Comparison of ENCODE assay signal across 8 cellular contexts in genomic region chr19:32581704-32582164, GRCh38. TPM values are rescaled to one million over a fixed set of nuclear protein-coding genes. Genes with fewer than 3 reads are reported as not detected.
A peak's percentile ranks its signal among the peaks of the same experiment; 100 is the strongest.
DNase-seq lines count a peak whose midpoint lies in the region; ATAC-seq and TF ChIP-seq lines count a peak whose summit lies in the region.

No MANE protein-coding gene starts in this region.

- H3K27me3 ChIP-seq in H7 (ENCODE audit: control insufficient read depth, insufficient read depth, low read length) (peaks cover 2% of the 10 kb centered on the region), PC-9 (ENCODE audit: insufficient read depth, low read depth) (no peaks in the 10 kb centered on the region), lower lobe of right lung (ENCODE audit: low read depth) (no peaks in the 10 kb centered on the region), upper lobe of left lung (no peaks in the 10 kb centered on the region)

- peak overlapping the region; percentile 86 for H3K4me2 ChIP-seq in PC-9

- intact Hi-C loops in CD14-positive monocyte (cut with micrococcal nuclease) (loop anchor here (5.0 to 10.0 kb wide), 4 partner anchors 101 to 1229 kb away; partner anchors contain the start of gene DPY19L3 (in 1 of the 2)), PC-9 (cut with micrococcal nuclease; ENCODE audit: unreplicated experiment) (loop anchor here (5.0 kb wide), 1 partner anchor 596 kb away; no protein-coding TSS in a partner anchor), lower lobe of right lung (cut with DNase I) (no loop called here)

- DNase-seq in CD14-positive monocyte (ENCODE audit: low spot score), result no peak
- peak; percentile 63 for DNase-seq in H7
- DNase-seq in PC-9, result no peak
- peak; percentile 15 to 32 for DNase-seq in dermis microvascular lymphatic vessel endothelial cell (ENCODE audit: low read depth in 2 of 2)
- DNase-seq in lower lobe of right lung, result peak; percentile 49
- DNase-seq in upper lobe of left lung, result peak in 1 of 2 donors; percentile 24
- DNase-seq in stimulated activated CD4-positive, alpha-beta T cell treated with anti-CD3 and anti-CD28 coated beads, Interleukin-2, amount 100 ng/mL, for 24 hours, result no peak

- peaks cover 29 to 38% of the 10 kb centered on the region in 2 donors for H3K36me3 Mint-ChIP-seq in CD14-positive monocyte

- peak overlapping the region; percentile 92 for H3K4me3 ChIP-seq in H7 (ENCODE audit: insufficient read depth, low read depth, low read length)
- H3K4me3 ChIP-seq in PC-9, result peak overlapping the region; percentile 73
- peak overlapping the region; percentile 89 for H3K4me3 ChIP-seq in lower lobe of right lung
- peak overlapping the region; percentile 67 to 92 (median 86) for H3K4me3 ChIP-seq in upper lobe of left lung

- peak in 1 of 2 donors; percentile 29 for ATAC-seq in lower lobe of right lung
- peak in 1 of 2 donors; percentile 42 for ATAC-seq in upper lobe of left lung (ENCODE audit: low FRiP score in 2 of 2)
- no peak for ATAC-seq in GM18870 (IDR thresholded peaks at IDR 0.05; ENCODE audit: unreplicated experiment)

- H4K20me1 ChIP-seq in PC-9 (ENCODE audit: insufficient read depth), result no peaks in the 10 kb centered on the region

- no peaks in the 10 kb centered on the region for H3K9me2 ChIP-seq in PC-9 (ENCODE audit: insufficient read depth)

- H3K27ac Mint-ChIP-seq in CD14-positive monocyte, result peak overlapping the region in 6 of 7 donors; percentile 26 to 86 (median 65)

- H3K9me3 Mint-ChIP-seq in CD14-positive monocyte, result peaks cover 0 to 5% (median 0%) of the 10 kb centered on the region in 7 donors

- BruUV-seq in PC-9 (replicated peaks; lab: Mats Ljungman, UMichigan), result no TSS peak

- CTCF ChIA-PET in PC-9 (lab: Charles Lee), result no interaction called here

- POLR2A ChIA-PET in PC-9 (lab: Charles Lee; ENCODE audit: unreplicated experiment), result no interaction called here

- peaks cover 18% of the 10 kb centered on the region for H3K79me2 ChIP-seq in PC-9 (ENCODE audit: low read depth)

- 5% methylated on average over 25 to 26 of the region's 27 CpGs for whole genome bisulfite sequencing in upper lobe of left lung, 2 donors

- TF ChIP-seq CTCF in CD14-positive monocyte (IDR thresholded peaks at IDR 0.05), result no peak
- no peak for TF ChIP-seq CTCF in PC-9 (conservative IDR thresholded peaks at IDR 0.05)
- no peak for TF ChIP-seq CTCF in lower lobe of right lung (IDR thresholded peaks at IDR 0.05)
- no peak for TF ChIP-seq CTCF in upper lobe of left lung (IDR thresholded peaks at IDR 0.05)

- H2AFZ ChIP-seq in PC-9, result peak overlapping the region; percentile 93

- H3K9me3 ChIP-seq in PC-9 (ENCODE audit: insufficient read depth, low read depth) (no peaks in the 10 kb centered on the region), lower lobe of right lung (no peaks in the 10 kb centered on the region), upper lobe of left lung (no peaks in the 10 kb centered on the region)

- H3K27ac ChIP-seq in PC-9 (peak overlapping the region; percentile 51), lower lobe of right lung (peak overlapping the region; percentile 89), upper lobe of left lung (peak overlapping the region; percentile 81 to 93 (median 87))

- peaks cover 6 to 13% (median 13%) of the 10 kb centered on the region in 3 donors for H3K27me3 Mint-ChIP-seq in CD14-positive monocyte (ENCODE audit: low read depth in 3 of 3)

- H3K36me3 ChIP-seq in H7 (replicated peaks; ENCODE audit: control insufficient read depth, insufficient read depth, low read length), result peaks cover 14% of the 10 kb centered on the region
- H3K36me3 ChIP-seq in PC-9 (ENCODE audit: low read depth), result peaks cover 15% of the 10 kb centered on the region; the same call in 1 of the 2 replicates
- peaks cover 39% of the 10 kb centered on the region for H3K36me3 ChIP-seq in lower lobe of right lung
- H3K36me3 ChIP-seq in upper lobe of left lung, result peaks cover 8 to 32% (median 17%) of the 10 kb centered on the region in 4 donors

- no peak for TF ChIP-seq POLR2A in upper lobe of left lung (IDR thresholded peaks at IDR 0.05)

- H3K4me3 Mint-ChIP-seq in CD14-positive monocyte, result peak overlapping the region; percentile 82 to 88

- H3K4me1 ChIP-seq in PC-9 (replicated peaks; ENCODE audit: insufficient read depth), result peaks cover 11% of the 10 kb centered on the region
- peaks cover 16% of the 10 kb centered on the region for H3K4me1 ChIP-seq in lower lobe of right lung
- peaks cover 8 to 19% (median 9%) of the 10 kb centered on the region in 4 donors for H3K4me1 ChIP-seq in upper lobe of left lung

- TF ChIP-seq EP300 in upper lobe of left lung (IDR thresholded peaks at IDR 0.05), result no peak

- peaks cover 17% of the 10 kb centered on the region for H3K4me1 Mint-ChIP-seq in CD14-positive monocyte

- no peaks in the 10 kb centered on the region for H3F3A ChIP-seq in PC-9 (ENCODE audit: insufficient read depth, low read depth)

RNA-seq across cellular contexts. Expression of gene PDCD5, which starts 0.7 kb away (rescaled TPM):
- 10 to 100 TPM; 79.9 to 84.5 TPM for polyA plus RNA-seq in CD14-positive monocyte
- total RNA-seq in H7 (2014; rRNA removed; shearing (Covaris generic)), result 73.7 and 105 TPM in 2 replicates
- 84.4 and 127 TPM in 2 replicates for total RNA-seq in PC-9 (2021)
- 48.5 and 80.7 TPM in 2 replicates for total RNA-seq in dermis microvascular lymphatic vessel endothelial cell
- total RNA-seq in lower lobe of right lung, result 50.0 TPM
- 10 to 100 TPM; 22.2 to 71.8 (median 50.0) TPM for total RNA-seq in upper lobe of left lung

Comparison
In these comparisons a context has a peak if more than half of its experiments do, and no peak if none do; other contexts are left out.
1. DNase-seq: peak in H7 (single experiment), dermis microvascular lymphatic vessel endothelial cell (2 of 2) and lower lobe of right lung (single experiment); none in CD14-positive monocyte (single experiment), PC-9 (0 of 2) and stimulated activated CD4-positive, alpha-beta T cell treated with anti-CD3 and anti-CD28 coated beads, Interleukin-2, amount 100 ng/mL, for 24 hours (0 of 2).
2. Peak in every context shown above with its lines, with median percentiles within 50 percentile points of each other: H3K4me3 ChIP-seq and H3K27ac ChIP-seq.